8 cellular contexts compared by ENCODE assay signal in the genomic region with DNA sequence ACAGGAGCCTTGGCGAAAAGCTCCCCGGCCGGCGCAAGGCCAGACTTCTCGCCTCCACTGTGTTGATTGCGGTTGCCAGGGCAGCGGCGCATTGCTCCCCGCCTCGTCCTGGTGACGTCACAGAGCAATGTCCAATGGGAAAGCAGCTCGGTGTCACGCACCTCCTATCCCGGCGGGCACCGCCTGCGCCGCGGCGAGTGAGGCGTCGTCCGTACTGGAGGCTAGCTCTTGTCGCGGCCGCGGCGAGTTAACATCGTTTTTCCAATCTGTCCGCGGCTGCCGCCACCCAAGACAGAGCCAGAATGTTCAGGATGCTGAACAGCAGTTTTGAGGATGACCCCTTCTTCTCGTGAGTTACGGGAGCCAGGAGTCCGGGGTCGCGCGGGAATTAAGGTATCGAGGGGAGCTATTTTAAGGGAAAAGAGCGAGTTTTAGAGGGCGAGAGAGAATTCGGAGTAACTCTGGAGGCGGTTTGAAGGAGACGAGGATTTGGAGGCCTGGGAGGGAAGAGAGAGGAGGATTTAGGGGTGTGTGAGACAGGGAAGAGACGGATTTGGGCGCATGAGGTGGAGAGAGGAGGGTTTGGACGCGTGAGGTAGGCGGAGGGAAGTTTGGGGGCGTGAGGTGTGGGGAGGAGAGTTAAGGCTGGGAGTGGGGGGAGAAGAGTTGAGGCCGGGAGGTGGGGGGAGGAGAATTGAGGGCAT. TPM values are rescaled to one million over a fixed set of nuclear protein-coding genes. Genes with fewer than 3 reads are reported as not detected.
DNase-seq lines count a peak whose midpoint lies in the region; ATAC-seq and TF ChIP-seq lines count a peak whose summit lies in the region.

Gene MLF1 (plus strand): TSS at position 196 of the 704 bp plus-strand sequence. CDS start 107 bp downstream, at position 303.

- H3K36me3 ChIP-seq in SJSA1 = no peaks in the 10 kb centered on the region

- H3K27ac ChIP-seq in SJSA1 = peak within 1 kb of the TSS; percentile 69
- H3K27ac ChIP-seq in foreskin keratinocyte = peak within 1 kb of the TSS; percentile 69

- peak within 1 kb of the TSS; percentile 72 for H3K4me3 Mint-ChIP-seq in activated naive CD4-positive, alpha-beta T cell treated with anti-CD3 and anti-CD28 coated beads for 36 hours
- peak within 1 kb of the TSS; percentile 92 to 99 (median 96) for H3K4me3 Mint-ChIP-seq in nephron
- peak within 1 kb of the TSS; percentile 82 to 91 for H3K4me3 Mint-ChIP-seq in stimulated activated naive B cell treated with anti-CD40 and anti-IgM and Interleukin-4, amounts not matched to agents 10 μg/mL and 1 μg/mL and 100 μg/mL, for 72 hours

- H3K27me3 ChIP-seq in SJSA1 (replicated peaks) (no peaks in the 10 kb centered on the region), foreskin keratinocyte (no peaks in the 10 kb centered on the region)

- peak within 1 kb of the TSS; percentile 45 for H3K4me3 ChIP-seq in SJSA1

- H3K27me3 Mint-ChIP-seq in activated naive CD4-positive, alpha-beta T cell treated with anti-CD3 and anti-CD28 coated beads for 36 hours (ENCODE audit: low read depth) = peaks cover 41% of the 10 kb centered on the region
- peaks cover 21% of the 10 kb centered on the region for H3K27me3 Mint-ChIP-seq in nephron (ENCODE audit: low read depth)
- H3K27me3 Mint-ChIP-seq in stimulated activated naive B cell treated with anti-CD40 and anti-IgM and Interleukin-4, amounts not matched to agents 10 μg/mL and 1 μg/mL and 100 μg/mL, for 72 hours = peaks cover 35 to 56% of the 10 kb centered on the region in 2 donors

- H3K4me1 Mint-ChIP-seq in activated naive CD4-positive, alpha-beta T cell treated with anti-CD3 and anti-CD28 coated beads for 36 hours (ENCODE audit: low read depth) = peaks cover 11% of the 10 kb centered on the region
- H3K4me1 Mint-ChIP-seq in nephron = peaks cover 9% of the 10 kb centered on the region
- peaks cover 7 to 8% of the 10 kb centered on the region in 2 donors for H3K4me1 Mint-ChIP-seq in stimulated activated naive B cell treated with anti-CD40 and anti-IgM and Interleukin-4, amounts not matched to agents 10 μg/mL and 1 μg/mL and 100 μg/mL, for 72 hours

- ATAC-seq in GM21723 (IDR thresholded peaks at IDR 0.05; ENCODE audit: unreplicated experiment) (peak; percentile 100), foreskin keratinocyte (peak; percentile 99)
- ATAC-seq in stimulated activated naive B cell treated with anti-CD40 and anti-IgM and Interleukin-4, amounts not matched to agents 10 μg/mL and 1 μg/mL and 100 μg/mL, for 72 hours (replicated peaks) = peak; percentile 100

- H3K4me1 ChIP-seq in SJSA1 (replicated peaks) (no peaks in the 10 kb centered on the region), foreskin keratinocyte (no peaks in the 10 kb centered on the region)

- CTCF ChIA-PET in activated naive CD4-positive, alpha-beta T cell treated with anti-CD3 and anti-CD28 coated beads for 36 hours (lab: Charles Lee) = interaction anchor here (0.6 kb wide), 1 partner anchor 16 kb away, joined by 4 read pairs; no protein-coding TSS in a partner anchor

- H3K9me3 ChIP-seq in SJSA1 (replicated peaks) = no peaks in the 10 kb centered on the region

- no peak within 1 kb of the TSS for H3K27ac Mint-ChIP-seq in activated naive CD4-positive, alpha-beta T cell treated with anti-CD3 and anti-CD28 coated beads for 36 hours
- H3K27ac Mint-ChIP-seq in nephron = peak within 1 kb of the TSS; percentile 41 to 87 (median 87)
- peak within 1 kb of the TSS; percentile 97 for H3K27ac Mint-ChIP-seq in stimulated activated naive B cell treated with anti-CD40 and anti-IgM and Interleukin-4, amounts not matched to agents 10 μg/mL and 1 μg/mL and 100 μg/mL, for 72 hours

- H3K9me3 Mint-ChIP-seq in activated naive CD4-positive, alpha-beta T cell treated with anti-CD3 and anti-CD28 coated beads for 36 hours = no peaks in the 10 kb centered on the region
- no peaks in the 10 kb centered on the region for H3K9me3 Mint-ChIP-seq in nephron
- peaks cover 3 to 4% of the 10 kb centered on the region in 2 donors for H3K9me3 Mint-ChIP-seq in stimulated activated naive B cell treated with anti-CD40 and anti-IgM and Interleukin-4, amounts not matched to agents 10 μg/mL and 1 μg/mL and 100 μg/mL, for 72 hours

- intact Hi-C loops in activated naive CD4-positive, alpha-beta T cell treated with anti-CD3 and anti-CD28 coated beads for 36 hours (cut with micrococcal nuclease) = loop anchor here (1.0 kb wide), 1 partner anchor 73 kb away; the partner anchor contains the start of gene GFM1

- peaks cover 3% of the 10 kb centered on the region for H3K36me3 Mint-ChIP-seq in activated naive CD4-positive, alpha-beta T cell treated with anti-CD3 and anti-CD28 coated beads for 36 hours (ENCODE audit: low read depth)
- no peaks in the 10 kb centered on the region for H3K36me3 Mint-ChIP-seq in nephron (ENCODE audit: low read depth)
- peaks cover 7 to 8% of the 10 kb centered on the region in 2 donors for H3K36me3 Mint-ChIP-seq in stimulated activated naive B cell treated with anti-CD40 and anti-IgM and Interleukin-4, amounts not matched to agents 10 μg/mL and 1 μg/mL and 100 μg/mL, for 72 hours

- no peak for TF ChIP-seq CTCF in foreskin keratinocyte (conservative IDR thresholded peaks at IDR 0.05)
- no peak for TF ChIP-seq CTCF in nephron (IDR thresholded peaks at IDR 0.05; ENCODE audit: unreplicated experiment in 3 of 3)

- DNase-seq in DMS 273 treated with DMSO at 0.1 percent for 48 hours (lab: John Stamatoyannopoulos, UW) (peak; percentile 91), KG1 (lab: John Stamatoyannopoulos, UW) (peak; percentile 39), SJSA1 (ENCODE audit: low read depth in 1 of 2, low spot score in 2 of 2) (peak; percentile 85 to 96), foreskin keratinocyte (peak; percentile 74 to 86)
- DNase-seq in activated naive CD4-positive, alpha-beta T cell treated with anti-CD3 and anti-CD28 coated beads for 36 hours = peak; percentile 86
- DNase-seq in stimulated activated naive B cell treated with anti-CD40 and anti-IgM and Interleukin-4, amounts not matched to agents 10 μg/mL and 1 μg/mL and 100 μg/mL, for 72 hours = peak; percentile 82

RNA-seq across cellular contexts. Expression of gene MLF1, which starts in this region (rescaled TPM):
- 13.0 and 18.2 TPM in 2 replicates for total RNA-seq in SJSA1 (2014; rRNA removed; shearing (Covaris generic))
- 1 to 10 TPM; 1.2 to 1.6 TPM for total RNA-seq in activated naive CD4-positive, alpha-beta T cell treated with anti-CD3 and anti-CD28 coated beads for 36 hours
- 11.1 and 11.6 TPM in 2 replicates for total RNA-seq in foreskin keratinocyte
- polyA plus RNA-seq in foreskin keratinocyte = 11.4 and 11.6 TPM in 2 replicates

Comparison
In these comparisons a context has a peak if more than half of its experiments do, and no peak if none do; other contexts are left out.
1. Peak in every context shown above with its lines: DNase-seq, ATAC-seq, H3K4me3 ChIP-seq and H3K27ac ChIP-seq.
2. DNase-seq: peak in every context shown above with its lines; median percentile 91 in DMS 273 treated with DMSO at 0.1 percent for 48 hours; 90 in SJSA1; 86 in activated naive CD4-positive, alpha-beta T cell treated with anti-CD3 and anti-CD28 coated beads for 36 hours; 82 in stimulated activated naive B cell treated with anti-CD40 and anti-IgM and Interleukin-4, amounts not matched to agents 10 μg/mL and 1 μg/mL and 100 μg/mL, for 72 hours; 80 in foreskin keratinocyte; 39 in KG1.